1 cellular context compared by ENCODE assay signal in the genomic region with DNA sequence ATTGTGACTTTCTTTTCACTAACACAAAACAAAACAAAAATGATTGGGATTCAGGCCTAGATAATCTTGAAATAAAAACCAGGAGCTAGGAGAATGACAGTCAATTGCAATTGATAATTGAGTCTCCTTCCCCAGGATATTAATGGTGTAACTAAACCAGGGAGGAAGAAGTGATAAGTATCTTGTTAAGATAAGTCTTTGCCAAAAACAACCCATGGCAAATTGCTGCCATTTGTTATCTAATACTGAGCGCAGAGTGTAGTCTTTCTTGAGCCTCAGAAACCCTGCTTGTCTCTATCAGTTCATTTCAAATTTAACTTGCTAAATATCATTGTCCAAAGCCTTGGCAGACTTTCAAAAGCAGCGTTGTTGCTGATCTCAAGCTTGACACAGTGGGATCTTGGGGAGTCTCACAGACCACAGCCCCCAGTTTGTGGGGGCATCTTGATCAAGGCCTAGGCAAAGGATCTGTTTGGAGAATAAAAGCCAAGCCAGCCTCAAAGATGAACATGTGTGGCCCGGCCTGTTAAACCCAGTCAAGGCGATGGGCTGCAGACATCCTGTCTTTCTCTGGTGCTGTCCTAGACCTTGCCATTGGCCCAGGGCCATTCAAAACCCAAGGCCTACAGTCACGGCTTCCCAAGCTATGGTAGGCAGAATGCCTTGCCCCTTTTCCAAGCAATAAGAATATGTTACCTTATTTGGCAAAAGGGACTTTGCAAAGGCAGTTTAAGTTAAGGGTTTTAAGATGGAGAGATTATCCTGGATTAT.
TF ChIP-seq lines count a peak whose summit lies in the region.

No MANE protein-coding gene starts in this region.

TF ChIP-seq in K562, 482 proteins besides CTCF, POLR2A, EP300 and RAD21 (continued from another document):
- TF ChIP-seq, protein P1, sequence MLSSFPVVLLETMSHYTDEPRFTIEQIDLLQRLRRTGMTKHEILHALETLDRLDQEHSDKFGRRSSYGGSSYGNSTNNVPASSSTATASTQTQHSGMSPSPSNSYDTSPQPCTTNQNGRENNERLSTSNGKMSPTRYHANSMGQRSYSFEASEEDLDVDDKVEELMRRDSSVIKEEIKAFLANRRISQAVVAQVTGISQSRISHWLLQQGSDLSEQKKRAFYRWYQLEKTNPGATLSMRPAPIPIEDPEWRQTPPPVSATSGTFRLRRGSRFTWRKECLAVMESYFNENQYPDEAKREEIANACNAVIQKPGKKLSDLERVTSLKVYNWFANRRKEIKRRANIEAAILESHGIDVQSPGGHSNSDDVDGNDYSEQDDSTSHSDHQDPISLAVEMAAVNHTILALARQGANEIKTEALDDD (IDR thresholded peaks at IDR 0.05), result peak; percentile 36; the same call in 1 of the 2 replicates
- TF ChIP-seq U2AF2 (optimal IDR thresholded peaks at IDR 0.05; ENCODE audit: low read depth, low read length), result no peak
- TF ChIP-seq ETV1 (tag; conservative IDR thresholded peaks at IDR 0.05; ENCODE audit: low read depth), result 0 out of 2 replicates have a peak, but pooled peaks have one; percentile 11
- TF ChIP-seq DACH1 (IDR thresholded peaks at IDR 0.05; ENCODE audit: partially characterized antibody), result no peak
- no peak for TF ChIP-seq PATZ1 (CRISPR knock-in tag; IDR thresholded peaks at IDR 0.05; ENCODE audit: borderline replicate concordance)
- TF ChIP-seq DPF2 (IDR thresholded peaks at IDR 0.05), result peak; percentile 27; the same call in 1 of the 2 replicates
- no peak for TF ChIP-seq ZNF436 (CRISPR knock-in tag; IDR thresholded peaks at IDR 0.05)
- TF ChIP-seq REST (CRISPR knock-in tag; IDR thresholded peaks at IDR 0.05; ENCODE audit: low read depth), result no peak
- TF ChIP-seq ZNF766 (CRISPR knock-in tag; conservative IDR thresholded peaks at IDR 0.05), result peak; percentile 35; the same call in 1 of the 2 replicates
- TF ChIP-seq, protein P2, sequence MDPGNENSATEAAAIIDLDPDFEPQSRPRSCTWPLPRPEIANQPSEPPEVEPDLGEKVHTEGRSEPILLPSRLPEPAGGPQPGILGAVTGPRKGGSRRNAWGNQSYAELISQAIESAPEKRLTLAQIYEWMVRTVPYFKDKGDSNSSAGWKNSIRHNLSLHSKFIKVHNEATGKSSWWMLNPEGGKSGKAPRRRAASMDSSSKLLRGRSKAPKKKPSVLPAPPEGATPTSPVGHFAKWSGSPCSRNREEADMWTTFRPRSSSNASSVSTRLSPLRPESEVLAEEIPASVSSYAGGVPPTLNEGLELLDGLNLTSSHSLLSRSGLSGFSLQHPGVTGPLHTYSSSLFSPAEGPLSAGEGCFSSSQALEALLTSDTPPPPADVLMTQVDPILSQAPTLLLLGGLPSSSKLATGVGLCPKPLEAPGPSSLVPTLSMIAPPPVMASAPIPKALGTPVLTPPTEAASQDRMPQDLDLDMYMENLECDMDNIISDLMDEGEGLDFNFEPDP (CRISPR knock-in tag; IDR thresholded peaks at IDR 0.05), result no peak
- TF ChIP-seq SAFB (IDR thresholded peaks at IDR 0.05; ENCODE audit: borderline replicate concordance, low read depth, low read length), result no peak
- TF ChIP-seq ZNF212 (CRISPR knock-in tag; IDR thresholded peaks at IDR 0.05), result no peak
- peak; percentile 37; the same call in 1 of the 2 replicates for TF ChIP-seq NFIC (IDR thresholded peaks at IDR 0.05)
- no peak for TF ChIP-seq ZNF263 (CRISPR knock-in tag; IDR thresholded peaks at IDR 0.05; ENCODE audit: borderline replicate concordance)
- no peak for TF ChIP-seq SP1 (CRISPR knock-in tag; IDR thresholded peaks at IDR 0.05)
- TF ChIP-seq EGR1 (conservative IDR thresholded peaks at IDR 0.05), result no peak
